Comparison of ENCODE assay signal across 8 cellular contexts in genomic region chr20:49276201-49276894, GRCh38. TPM values are rescaled to one million over a fixed set of nuclear protein-coding genes. Genes with fewer than 3 reads are reported as not detected.
A peak's percentile ranks its signal among the peaks of the same experiment; 100 is the strongest.
DNase-seq lines count a peak whose midpoint lies in the region; ATAC-seq and TF ChIP-seq lines count a peak whose summit lies in the region.

No MANE protein-coding gene starts in this region.

- peak overlapping the region; percentile 89 for H3K4me2 ChIP-seq in PC-3 (ENCODE audit: low read length)

- H3K4me3 ChIP-seq in BE2C (ENCODE audit: low read depth, low read length) (peak overlapping the region; percentile 97), PC-3 (ENCODE audit: low read length) (peak overlapping the region; percentile 89), iPS-11a (ENCODE audit: low read depth, low read length) (peak overlapping the region; percentile 20)

- H3F3A ChIP-seq in PC-3 (ENCODE audit: low read length, unreplicated experiment) = peaks cover 20% of the 10 kb centered on the region

- no peaks in the 10 kb centered on the region for H3K9me2 ChIP-seq in PC-3 (replicated peaks; ENCODE audit: low read length)

- TSS peak; percentile 57 for BruUV-seq in PC-3 (replicated peaks; lab: Mats Ljungman, UMichigan)

- H3K36me3 ChIP-seq in BE2C = peaks cover 66% of the 10 kb centered on the region
- H3K36me3 ChIP-seq in PC-3 (ENCODE audit: low read depth, low read length) = peaks cover 46% of the 10 kb centered on the region

- H3K27me3 ChIP-seq in BE2C (no peaks in the 10 kb centered on the region), PC-3 (ENCODE audit: low read length) (no peaks in the 10 kb centered on the region)

- TF ChIP-seq CTCF in BE2C (IDR thresholded peaks at IDR 0.05; ENCODE audit: low read depth, low read length) = no peak
- TF ChIP-seq CTCF in PC-3 (conservative IDR thresholded peaks at IDR 0.05; ENCODE audit: low read depth, low read length) = no peak

- peak overlapping the region; percentile 93 for H3K4me3 Mint-ChIP-seq in activated naive CD4-positive, alpha-beta T cell treated with anti-CD3 and anti-CD28 coated beads, Interleukin-2, amount 50 U/mL, for 24 hours

- H3K27ac Mint-ChIP-seq in activated naive CD4-positive, alpha-beta T cell treated with anti-CD3 and anti-CD28 coated beads, Interleukin-2, amount 50 U/mL, for 24 hours = peak overlapping the region; percentile 98

- peak overlapping the region; percentile 17; the same call in 1 of the 2 replicates for H2AFZ ChIP-seq in PC-3 (ENCODE audit: low read length)

- H3K27ac ChIP-seq in PC-3 (ENCODE audit: low read length) = peak overlapping the region; percentile 34

- ATAC-seq in PC-3 = 0 out of 2 replicates have a peak, but pooled peaks have one; percentile 1
- no peak for ATAC-seq in GM21529 (IDR thresholded peaks at IDR 0.05; ENCODE audit: unreplicated experiment)

- H3K9me3 Mint-ChIP-seq in activated naive CD4-positive, alpha-beta T cell treated with anti-CD3 and anti-CD28 coated beads, Interleukin-2, amount 50 U/mL, for 24 hours = peaks cover 13% of the 10 kb centered on the region

- H3K27me3 Mint-ChIP-seq in activated naive CD4-positive, alpha-beta T cell treated with anti-CD3 and anti-CD28 coated beads, Interleukin-2, amount 50 U/mL, for 24 hours = no peaks in the 10 kb centered on the region

- H3K4me1 Mint-ChIP-seq in activated naive CD4-positive, alpha-beta T cell treated with anti-CD3 and anti-CD28 coated beads, Interleukin-2, amount 50 U/mL, for 24 hours = peaks cover 46% of the 10 kb centered on the region

- intact Hi-C loops in PC-3 (cut with micrococcal nuclease) = loop anchor here (5.0 kb wide), 1 partner anchor 46 kb away; no protein-coding TSS in a partner anchor

- H3K9me3 ChIP-seq in BE2C (no peaks in the 10 kb centered on the region), PC-3 (ENCODE audit: low read length) (peaks cover 15% of the 10 kb centered on the region)

- CTCF ChIA-PET in PC-3 (lab: Charles Lee) = interaction anchor here (1.0 to 1.4 kb wide), 3 partner anchors 30 to 47 kb away, joined by 4 to 6 read pairs (median 5); no protein-coding TSS in a partner anchor

- POLR2A ChIA-PET in PC-3 (lab: Charles Lee; ENCODE audit: unreplicated experiment) = interaction anchor here (1.6 kb wide), 1 partner anchor 16 kb away, joined by 5 read pairs; no protein-coding TSS in a partner anchor

- H4K20me1 ChIP-seq in PC-3 (ENCODE audit: low read length) = peaks cover 28% of the 10 kb centered on the region

- peaks cover 71% of the 10 kb centered on the region for H3K79me2 ChIP-seq in PC-3 (ENCODE audit: low read length)

- DNase-seq in BE2C (no peak), HS-5 (ENCODE audit: low read depth) (peak; percentile 99), PC-3 (peak; percentile 75), GM19240 (ENCODE audit: insufficient read length, low spot score) (no peak)
- DNase-seq in stimulated activated CD4-positive, alpha-beta T cell treated with anti-CD3 and anti-CD28 coated beads, Interleukin-1b, Interleukin-23, amount 100 ng/mL, for 48 hours = peak; percentile 69

- H3K4me1 ChIP-seq in BE2C (peaks cover 8% of the 10 kb centered on the region; the same call in 1 of the 2 replicates), PC-3 (ENCODE audit: insufficient read depth, low read length) (peaks cover 36% of the 10 kb centered on the region)

- H3K36me3 Mint-ChIP-seq in activated naive CD4-positive, alpha-beta T cell treated with anti-CD3 and anti-CD28 coated beads, Interleukin-2, amount 50 U/mL, for 24 hours = peaks cover 57% of the 10 kb centered on the region

- peak overlapping the region; percentile 96 for H3K9ac ChIP-seq in PC-3 (ENCODE audit: low read length)

RNA-seq across cellular contexts. Expression of gene ZNFX1, which starts 1.5 kb away (rescaled TPM):
- polyA plus RNA-seq in BE2C (2012; ENCODE audit: insufficient read depth, insufficient read length, low read depth) = 9.0 TPM
- total RNA-seq in PC-3 (2014; rRNA removed) = 18.8 and 18.9 TPM in 2 replicates

RNA-seq across cellular contexts. Expression of gene DDX27, which starts 57.1 kb away (rescaled TPM):
- polyA plus RNA-seq in BE2C (2012; ENCODE audit: insufficient read depth, insufficient read length, low read depth) = 162 TPM
- total RNA-seq in PC-3 (2014; rRNA removed) = 80.8 and 97.3 TPM in 2 replicates

Comparison
In these comparisons a context has a peak if more than half of its experiments do, and no peak if none do; other contexts are left out.
1. DNase-seq: peak in HS-5 (single experiment), PC-3 (single experiment) and stimulated activated CD4-positive, alpha-beta T cell treated with anti-CD3 and anti-CD28 coated beads, Interleukin-1b, Interleukin-23, amount 100 ng/mL, for 48 hours (single experiment); none in BE2C (single experiment) and GM19240 (single experiment).
2. H3K4me3 ChIP-seq: peak in every context shown above with its lines; median percentile 97 in BE2C; 89 in PC-3; 20 in iPS-11a.